33 cellular contexts compared by ENCODE assay signal in genomic region chr12:22876262-22876661, GRCh38.
"Had no signal": no experiment of that assay in that cellular context is flagged by ENCODE, and none has a peak within 500 bp of the region (broad histone marks: within the 10 kb centered on the region; RNA-seq: fewer than 3 reads in every experiment).

No MANE protein-coding gene starts in this region.

- H3K4me2 ChIP-seq: KMS-11 had no signal

- DNase-seq: Karpas-422, Kasumi-1, KG1, MG63, MM.1S, MV-4-11, NCI-H1048, NCI-H1092, NCI-H1092 treated with DMSO at 0.1 percent for 48 hours, NCI-H1105, NCI-H1105 treated with DMSO at 0.1 percent for 48 hours, NCI-H1417, NCI-H1417 treated with DMSO at 0.1 percent for 48 hours, NCI-H1436 treated with DMSO at 0.1 percent for 48 hours, NCI-H146, NCI-H1694, NCI-H1694 treated with DMSO at 0.1 percent for 48 hours, NCI-H187, NCI-H187 treated with DMSO at 0.1 percent for 48 hours, NCI-H1930, NCI-H2029, NCI-H2029 treated with DMSO at 0.1 percent for 48 hours, NCI-H2081, NCI-H2081 treated with DMSO at 0.1 percent for 48 hours, NCI-H2107, NCI-H2171, NCI-H2171 treated with DMSO at 0.1 percent for 48 hours, NCI-H2227 treated with DMSO at 0.1 percent for 48 hours, NCI-H226, NCI-H446, NCI-H446 treated with DMSO at 0.1 percent for 48 hours, NCI-H510A had no signal

- H3K4me3 ChIP-seq: MG63 had no signal

- H3K9ac ChIP-seq: KMS-11 had no signal

- H3K27ac ChIP-seq: KMS-11 had no signal

- H3K27me3 ChIP-seq: MG63 had no signal

- H3K36me3 ChIP-seq: MG63 had no signal
